11 cellular contexts compared by ENCODE assay signal in the genomic region with DNA sequence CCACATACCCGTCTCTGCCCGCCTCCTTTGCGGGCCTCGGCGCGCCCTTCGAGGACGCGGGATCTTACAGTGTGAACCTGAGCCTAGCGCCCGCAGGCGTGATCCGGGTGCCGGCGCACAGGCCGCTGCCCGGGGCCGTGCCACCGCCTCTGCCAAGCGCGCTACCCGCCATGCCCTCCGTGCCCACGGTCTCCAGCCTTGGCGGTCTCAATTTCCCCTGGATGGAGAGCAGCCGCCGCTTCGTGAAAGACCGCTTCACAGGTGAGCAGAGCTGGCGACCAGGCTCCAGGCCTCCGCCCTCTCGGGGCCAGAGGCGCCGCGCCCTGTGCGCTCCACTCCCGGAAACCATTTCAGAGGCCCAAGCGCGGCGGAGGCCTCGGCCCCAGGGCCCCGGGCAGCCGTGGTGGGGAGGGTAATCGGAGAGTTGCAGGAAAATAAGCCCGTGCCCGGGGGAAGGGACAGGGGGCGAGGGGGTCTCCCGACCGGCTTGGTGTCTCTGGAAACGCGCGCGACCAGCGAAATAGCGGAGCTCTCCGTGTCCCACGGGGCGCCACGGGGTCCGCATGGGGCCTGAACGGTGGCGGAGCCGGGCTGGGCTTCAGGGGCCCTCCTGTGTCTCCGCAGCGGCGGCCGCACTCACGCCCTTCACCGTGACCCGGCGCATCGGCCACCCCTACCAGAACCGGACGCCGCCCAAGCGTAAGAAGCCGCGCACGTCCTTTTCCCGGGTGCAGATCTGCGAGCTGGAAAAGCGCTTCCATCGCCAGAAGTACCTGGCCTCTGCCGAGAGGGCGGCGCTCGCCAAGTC. TPM values are rescaled to one million over a fixed set of nuclear protein-coding genes. Genes with fewer than 3 reads are reported as not detected.
A peak's percentile ranks its signal among the peaks of the same experiment; 100 is the strongest.
DNase-seq lines count a peak whose midpoint lies in the region; ATAC-seq and TF ChIP-seq lines count a peak whose summit lies in the region.
"Had no signal": no experiment of that assay in that cellular context is flagged by ENCODE, and none has a peak within 500 bp of the region (broad histone marks: within the 10 kb centered on the region; RNA-seq: fewer than 3 reads in every experiment).

No MANE protein-coding gene starts in this region.

- no peak for ATAC-seq in natural killer cell
- no peak for ATAC-seq in natural killer cell treated with Interleukin-12 subunit alpha and Interleukin-12 subunit beta and Interleukin-15 and Interleukin-18, amount 100 ng/mL, for 72 hours
- ATAC-seq in HG03175 (IDR thresholded peaks at IDR 0.05; ENCODE audit: unreplicated experiment) = no peak
- no peak for ATAC-seq in HG03442 (IDR thresholded peaks at IDR 0.05; ENCODE audit: unreplicated experiment)

- H3K4me1 Mint-ChIP-seq in natural killer cell = peaks cover 37 to 69% of the 10 kb centered on the region in 2 donors
- peaks cover 15 to 30% of the 10 kb centered on the region in 2 donors for H3K4me1 Mint-ChIP-seq in natural killer cell treated with Interleukin-12 subunit alpha and Interleukin-12 subunit beta and Interleukin-15 and Interleukin-18, amount 100 ng/mL, for 72 hours (ENCODE audit: low read depth in 2 of 2)
- peaks cover 9% of the 10 kb centered on the region for H3K4me1 Mint-ChIP-seq in T-helper 2 cell treated with Interferon-gamma antibody and Interleukin-4, amounts not matched to agents 5 μg/mL and 100 μg/mL, for 36 hours (ENCODE audit: low read depth)
- peaks cover 19% of the 10 kb centered on the region for H3K4me1 Mint-ChIP-seq in glutamatergic neuron (ENCODE audit: low read depth, unreplicated experiment)

- peak overlapping the region in 2 of 4 donors; percentile 12 to 30 for H3K4me3 ChIP-seq in transverse colon

- H3K4me3 Mint-ChIP-seq in natural killer cell (peak overlapping the region; percentile 70), glutamatergic neuron (ENCODE audit: unreplicated experiment) (peak overlapping the region; percentile 91)
- no peak overlapping the region for H3K4me3 Mint-ChIP-seq in natural killer cell treated with Interleukin-12 subunit alpha and Interleukin-12 subunit beta and Interleukin-15 and Interleukin-18, amount 100 ng/mL, for 72 hours
- H3K4me3 Mint-ChIP-seq in T-helper 2 cell treated with Interferon-gamma antibody and Interleukin-4, amounts not matched to agents 5 μg/mL and 100 μg/mL, for 36 hours = no peak overlapping the region

- intact Hi-C loops in natural killer cell (cut with micrococcal nuclease) (no loop called here), transverse colon (cut with DNase I; ENCODE audit: low total_unique reads) (no loop called here)

- H3K9me3 ChIP-seq in transverse colon = no peaks in the 10 kb centered on the region

- no peak overlapping the region for H3K27ac ChIP-seq in transverse colon

- H3K27ac Mint-ChIP-seq in natural killer cell = no peak overlapping the region
- no peak overlapping the region for H3K27ac Mint-ChIP-seq in natural killer cell treated with Interleukin-12 subunit alpha and Interleukin-12 subunit beta and Interleukin-15 and Interleukin-18, amount 100 ng/mL, for 72 hours
- peak overlapping the region; percentile 26 for H3K27ac Mint-ChIP-seq in T-helper 2 cell treated with Interferon-gamma antibody and Interleukin-4, amounts not matched to agents 5 μg/mL and 100 μg/mL, for 36 hours
- peak overlapping the region; percentile 92 for H3K27ac Mint-ChIP-seq in glutamatergic neuron (ENCODE audit: unreplicated experiment)

- no peaks in the 10 kb centered on the region for H3K36me3 Mint-ChIP-seq in natural killer cell
- peaks cover 7% of the 10 kb centered on the region for H3K36me3 Mint-ChIP-seq in natural killer cell treated with Interleukin-12 subunit alpha and Interleukin-12 subunit beta and Interleukin-15 and Interleukin-18, amount 100 ng/mL, for 72 hours
- H3K36me3 Mint-ChIP-seq in T-helper 2 cell treated with Interferon-gamma antibody and Interleukin-4, amounts not matched to agents 5 μg/mL and 100 μg/mL, for 36 hours (ENCODE audit: low read depth) = peaks cover 3% of the 10 kb centered on the region
- peaks cover 14% of the 10 kb centered on the region for H3K36me3 Mint-ChIP-seq in glutamatergic neuron (ENCODE audit: unreplicated experiment)

- peaks cover 100% of the 10 kb centered on the region for H3K27me3 ChIP-seq in transverse colon

- no peak for TF ChIP-seq EP300 in transverse colon (IDR thresholded peaks at IDR 0.05; ENCODE audit: low read depth)

- H3K4me1 ChIP-seq in transverse colon = peaks cover 0 to 56% (median 36%) of the 10 kb centered on the region in 4 donors

- H3K36me3 ChIP-seq in transverse colon = no peaks in the 10 kb centered on the region

- in situ Hi-C loops in transverse colon (cut with MboI; ENCODE audit: low pct_ligation_motif_present in 1 of 4, low pct_unique_long_range_greater_than_20kb in 1 of 4, low sequenced_read_pairs in 3 of 4) = no loop called here

- H3K27me3 Mint-ChIP-seq in natural killer cell (ENCODE audit: low read depth in 2 of 2) = peaks cover 50 to 56% of the 10 kb centered on the region in 2 donors
- H3K27me3 Mint-ChIP-seq in natural killer cell treated with Interleukin-12 subunit alpha and Interleukin-12 subunit beta and Interleukin-15 and Interleukin-18, amount 100 ng/mL, for 72 hours = peaks cover 43 to 56% of the 10 kb centered on the region in 2 donors
- H3K27me3 Mint-ChIP-seq in T-helper 2 cell treated with Interferon-gamma antibody and Interleukin-4, amounts not matched to agents 5 μg/mL and 100 μg/mL, for 36 hours (ENCODE audit: low read depth) = peaks cover 73% of the 10 kb centered on the region
- peaks cover 44% of the 10 kb centered on the region for H3K27me3 Mint-ChIP-seq in glutamatergic neuron (ENCODE audit: unreplicated experiment)

- TF ChIP-seq POLR2A in transverse colon (IDR thresholded peaks at IDR 0.05) = no peak

- DNase-seq in natural killer cell (no peak), glutamatergic neuron (peak; percentile 79), transverse colon (peak; percentile 14), amniotic stem cell (lab: John Stamatoyannopoulos, UW) (no peak)
- DNase-seq in natural killer cell treated with Interleukin-12 subunit alpha and Interleukin-12 subunit beta and Interleukin-15 and Interleukin-18, amount 100 ng/mL, for 72 hours (ENCODE audit: low spot score) = no peak
- DNase-seq in T-helper 2 cell treated with Interferon-gamma antibody and Interleukin-4, amounts not matched to agents 5 μg/mL and 100 μg/mL, for 36 hours (ENCODE audit: low spot score) = no peak

- H3K9me3 Mint-ChIP-seq in natural killer cell (no peaks in the 10 kb centered on the region), glutamatergic neuron (ENCODE audit: unreplicated experiment) (peaks cover 41% of the 10 kb centered on the region)
- H3K9me3 Mint-ChIP-seq in natural killer cell treated with Interleukin-12 subunit alpha and Interleukin-12 subunit beta and Interleukin-15 and Interleukin-18, amount 100 ng/mL, for 72 hours = no peaks in the 10 kb centered on the region
- no peaks in the 10 kb centered on the region for H3K9me3 Mint-ChIP-seq in T-helper 2 cell treated with Interferon-gamma antibody and Interleukin-4, amounts not matched to agents 5 μg/mL and 100 μg/mL, for 36 hours

- WGBS in transverse colon (ENCODE audit: low coverage in 1 of 2), 2 donors = 7% methylated on average over 36 of the region's 87 CpGs; no CpG with 5 or more reads in 1 of the 2 donors

- TF ChIP-seq CTCF in natural killer cell (IDR thresholded peaks at IDR 0.05) = no peak
- peak; percentile 79 for TF ChIP-seq CTCF in glutamatergic neuron (IDR thresholded peaks at IDR 0.05; ENCODE audit: partially characterized antibody, unreplicated experiment)
- TF ChIP-seq CTCF in transverse colon (IDR thresholded peaks at IDR 0.05) = peak in 2 of 5 experiments; percentile 33 to 41

RNA-seq across cellular contexts. Expression of a gene that starts 0.7 kb away (rescaled TPM):
- total RNA-seq in natural killer cell (not detected), glutamatergic neuron (ENCODE audit: unreplicated experiment) (161 TPM), transverse colon (not detected)
- not detected for total RNA-seq in natural killer cell treated with Interleukin-12 subunit alpha and Interleukin-12 subunit beta and Interleukin-15 and Interleukin-18, amount 100 ng/mL, for 72 hours
- total RNA-seq: LHCN-M2; mononuclear cell; T-helper 1 cell treated with Interleukin-12 subunit alpha and Interleukin-12 subunit beta and Interleukin-4 antibody, amounts not matched to agents 30 ng/mL and 1 ng/mL, for 36 hours had no signal

Comparison
In these comparisons a context has a peak if more than half of its experiments do, and no peak if none do; other contexts are left out.
1. H3K4me3 Mint-ChIP-seq: peak in natural killer cell (single experiment) and glutamatergic neuron (single experiment); none in natural killer cell treated with Interleukin-12 subunit alpha and Interleukin-12 subunit beta and Interleukin-15 and Interleukin-18, amount 100 ng/mL, for 72 hours (single experiment) and T-helper 2 cell treated with Interferon-gamma antibody and Interleukin-4, amounts not matched to agents 5 μg/mL and 100 μg/mL, for 36 hours (single experiment).
2. DNase-seq: peak in glutamatergic neuron (single experiment) and transverse colon (single experiment); none in natural killer cell (single experiment), natural killer cell treated with Interleukin-12 subunit alpha and Interleukin-12 subunit beta and Interleukin-15 and Interleukin-18, amount 100 ng/mL, for 72 hours (single experiment), T-helper 2 cell treated with Interferon-gamma antibody and Interleukin-4, amounts not matched to agents 5 μg/mL and 100 μg/mL, for 36 hours (single experiment) and amniotic stem cell (single experiment).
3. H3K27ac Mint-ChIP-seq: peak in T-helper 2 cell treated with Interferon-gamma antibody and Interleukin-4, amounts not matched to agents 5 μg/mL and 100 μg/mL, for 36 hours (single experiment) and glutamatergic neuron (single experiment); none in natural killer cell (0 of 2) and natural killer cell treated with Interleukin-12 subunit alpha and Interleukin-12 subunit beta and Interleukin-15 and Interleukin-18, amount 100 ng/mL, for 72 hours (0 of 2).
4. RNA of a gene that starts 0.7 kb away (total RNA-seq): 161 TPM in glutamatergic neuron (single experiment); not detected in natural killer cell, not detected in natural killer cell treated with Interleukin-12 subunit alpha and Interleukin-12 subunit beta and Interleukin-15 and Interleukin-18, amount 100 ng/mL, for 72 hours and not detected in transverse colon; every median in the first group is over 100 times any median in the second.